In genomic region chr12:15863258-15863835, GRCh38 we compare ENCODE assay signal across 25 cellular contexts. TPM values are rescaled to one million over a fixed set of nuclear protein-coding genes. Genes with fewer than 3 reads are reported as not detected.
A peak's percentile ranks its signal among the peaks of the same experiment; 100 is the strongest.
DNase-seq lines count a peak whose midpoint lies in the region; ATAC-seq and TF ChIP-seq lines count a peak whose summit lies in the region.
"Had no signal": no experiment of that assay in that cellular context is flagged by ENCODE, and none has a peak within 500 bp of the region (broad histone marks: within the 10 kb centered on the region; RNA-seq: fewer than 3 reads in every experiment).

No MANE protein-coding gene starts in this region.

- no peak overlapping the region for H3K4me3 ChIP-seq in retinal pigment epithelial cell (ENCODE audit: low read length)
- H3K4me3 ChIP-seq: PC-9, SJSA1, tibial nerve had no signal

- H3K27me3 Mint-ChIP-seq in activated naive CD8-positive, alpha-beta T cell treated with anti-CD3 and anti-CD28 coated beads, Interleukin-2, amount 10 ng/mL, durations not matched to agents 7 days and 5 days = peaks cover 25% of the 10 kb centered on the region
- peaks cover 23% of the 10 kb centered on the region for H3K27me3 Mint-ChIP-seq in activated naive CD8-positive, alpha-beta T cell treated with anti-CD3 and anti-CD28 coated beads for 36 hours
- H3K27me3 Mint-ChIP-seq: dendritic cell treated with granulocyte-macrophage colony-stimulating factor and Interleukin-4, amounts not matched to agents 40 ng/mL and 50 ng/mL, for 4 days; stimulated activated naive B cell treated with anti-CD40 and anti-IgM and Interleukin-4, amounts not matched to agents 10 μg/mL and 1 μg/mL and 100 μg/mL, for 72 hours had no signal

- no peak for DNase-seq in activated naive CD8-positive, alpha-beta T cell treated with anti-CD3 and anti-CD28 coated beads, Interleukin-2, amount 10 ng/mL, durations not matched to agents 7 days and 5 days
- DNase-seq in activated naive CD8-positive, alpha-beta T cell treated with anti-CD3 and anti-CD28 coated beads for 36 hours = no peak
- DNase-seq in MV-4-11 (lab: John Stamatoyannopoulos, UW) = peak; percentile 2
- peak in 1 of 2 donors; percentile 21 for DNase-seq in foreskin keratinocyte
- DNase-seq in retinal pigment epithelial cell (ENCODE audit: low read depth) = peak; percentile 75
- DNase-seq in activated naive CD4-positive, alpha-beta T cell treated with anti-CD3 and anti-CD28 coated beads, Interleukin-2, amount 50 U/mL, for 72 hours (ENCODE audit: low spot score in 2 of 2) = no peak
- DNase-seq: activated CD8-positive, alpha-beta memory T cell treated with anti-CD3 and anti-CD28 coated beads for 24 hours; activated naive CD8-positive, alpha-beta T cell treated with anti-CD3 and anti-CD28 coated beads, Interleukin-2, amount 50 U/mL, for 24 hours; CD4-positive, CD25-positive, alpha-beta regulatory T cell; foreskin fibroblast; left cardiac atrium; NCI-H2081; NCI-H510A; nucleus accumbens; PC-9; stimulated activated CD4-positive, alpha-beta T cell treated with anti-CD3 and anti-CD28 coated beads, Interleukin-15, amount 100 ng/mL, for 24 hours; stimulated activated naive B cell treated with anti-CD40 and anti-IgM and Interleukin-4, amounts not matched to agents 10 μg/mL and 1 μg/mL and 100 μg/mL, for 72 hours had no signal

- no peak overlapping the region for H3K27ac ChIP-seq in foreskin keratinocyte
- H3K27ac ChIP-seq: PC-9, SJSA1, tibial nerve had no signal

- POLR2A ChIA-PET in activated naive CD8-positive, alpha-beta T cell treated with anti-CD3 and anti-CD28 coated beads, Interleukin-2, amount 10 ng/mL, durations not matched to agents 7 days and 5 days (lab: Charles Lee) = no interaction called here

- ATAC-seq in activated naive CD8-positive, alpha-beta T cell treated with anti-CD3 and anti-CD28 coated beads, Interleukin-2, amount 10 ng/mL, durations not matched to agents 7 days and 5 days (ENCODE audit: low read depth) = no peak
- ATAC-seq in foreskin keratinocyte (peak; percentile 52), GM21526 (IDR thresholded peaks at IDR 0.05; ENCODE audit: low FRiP score, unreplicated experiment) (no peak), HG02759 (IDR thresholded peaks at IDR 0.05; ENCODE audit: unreplicated experiment) (no peak)
- ATAC-seq in activated naive CD4-positive, alpha-beta T cell treated with anti-CD3 and anti-CD28 coated beads, Interleukin-2, amount 50 U/mL, for 72 hours = no peak
- ATAC-seq: activated CD4-positive, CD25-positive, alpha-beta regulatory T cell treated with anti-CD3 and anti-CD28 coated beads, Interleukin-2, amount 50 U/mL, for 24 hours; activated naive CD8-positive, alpha-beta T cell treated with anti-CD3 and anti-CD28 coated beads, Interleukin-2, amount 50 U/mL, for 24 hours; HCT116 had no signal

- no peaks in the 10 kb centered on the region for H3K9me3 Mint-ChIP-seq in activated naive CD8-positive, alpha-beta T cell treated with anti-CD3 and anti-CD28 coated beads, Interleukin-2, amount 10 ng/mL, durations not matched to agents 7 days and 5 days
- H3K9me3 Mint-ChIP-seq in activated naive CD8-positive, alpha-beta T cell treated with anti-CD3 and anti-CD28 coated beads for 36 hours = no peaks in the 10 kb centered on the region
- no peaks in the 10 kb centered on the region for H3K9me3 Mint-ChIP-seq in activated naive CD4-positive, alpha-beta T cell treated with anti-CD3 and anti-CD28 coated beads, Interleukin-2, amount 50 U/mL, for 72 hours
- H3K9me3 Mint-ChIP-seq: activated naive CD8-positive, alpha-beta T cell treated with anti-CD3 and anti-CD28 coated beads, Interleukin-2, amount 50 U/mL, for 24 hours; dendritic cell treated with granulocyte-macrophage colony-stimulating factor and Interleukin-4, amounts not matched to agents 40 ng/mL and 50 ng/mL, for 4 days; stimulated activated naive B cell treated with anti-CD40 and anti-IgM and Interleukin-4, amounts not matched to agents 10 μg/mL and 1 μg/mL and 100 μg/mL, for 72 hours; T-helper 2 cell treated with Interferon-gamma antibody and Interleukin-4, amounts not matched to agents 5 μg/mL and 100 μg/mL, for 36 hours had no signal

- H3K27ac Mint-ChIP-seq in activated naive CD8-positive, alpha-beta T cell treated with anti-CD3 and anti-CD28 coated beads, Interleukin-2, amount 10 ng/mL, durations not matched to agents 7 days and 5 days = no peak overlapping the region
- H3K27ac Mint-ChIP-seq in activated naive CD8-positive, alpha-beta T cell treated with anti-CD3 and anti-CD28 coated beads for 36 hours = no peak overlapping the region
- H3K27ac Mint-ChIP-seq in activated naive CD4-positive, alpha-beta T cell treated with anti-CD3 and anti-CD28 coated beads, Interleukin-2, amount 50 U/mL, for 72 hours = no peak overlapping the region
- H3K27ac Mint-ChIP-seq: activated naive CD8-positive, alpha-beta T cell treated with anti-CD3 and anti-CD28 coated beads, Interleukin-2, amount 50 U/mL, for 24 hours; CD4-positive, CD25-positive, alpha-beta regulatory T cell; dendritic cell treated with granulocyte-macrophage colony-stimulating factor and Interleukin-4, amounts not matched to agents 40 ng/mL and 50 ng/mL, for 4 days; T-helper 2 cell treated with Interferon-gamma antibody and Interleukin-4, amounts not matched to agents 5 μg/mL and 100 μg/mL, for 36 hours had no signal

- H3K4me1 ChIP-seq in foreskin keratinocyte = peaks cover 3% of the 10 kb centered on the region
- H3K4me1 ChIP-seq: tibial nerve had no signal

- H3K4me3 Mint-ChIP-seq in activated naive CD8-positive, alpha-beta T cell treated with anti-CD3 and anti-CD28 coated beads, Interleukin-2, amount 10 ng/mL, durations not matched to agents 7 days and 5 days = peak overlapping the region; percentile 57
- no peak overlapping the region for H3K4me3 Mint-ChIP-seq in activated naive CD8-positive, alpha-beta T cell treated with anti-CD3 and anti-CD28 coated beads for 36 hours
- H3K4me3 Mint-ChIP-seq: CD4-positive, CD25-positive, alpha-beta regulatory T cell had no signal

- H3K27me3 ChIP-seq in foreskin keratinocyte = peaks cover 4% of the 10 kb centered on the region
- H3K27me3 ChIP-seq: SJSA1, tibial nerve had no signal

- H3K36me3 Mint-ChIP-seq in activated naive CD8-positive, alpha-beta T cell treated with anti-CD3 and anti-CD28 coated beads, Interleukin-2, amount 10 ng/mL, durations not matched to agents 7 days and 5 days = no peaks in the 10 kb centered on the region
- H3K36me3 Mint-ChIP-seq in activated naive CD8-positive, alpha-beta T cell treated with anti-CD3 and anti-CD28 coated beads for 36 hours = no peaks in the 10 kb centered on the region
- H3K36me3 Mint-ChIP-seq in activated naive CD4-positive, alpha-beta T cell treated with anti-CD3 and anti-CD28 coated beads, Interleukin-2, amount 50 U/mL, for 72 hours = peaks cover 0 to 7% of the 10 kb centered on the region in 2 donors
- H3K36me3 Mint-ChIP-seq: CD4-positive, CD25-positive, alpha-beta regulatory T cell; stimulated activated naive B cell treated with anti-CD40 and anti-IgM and Interleukin-4, amounts not matched to agents 10 μg/mL and 1 μg/mL and 100 μg/mL, for 72 hours had no signal

- TF ChIP-seq CTCF in foreskin keratinocyte (conservative IDR thresholded peaks at IDR 0.05) = no peak
- TF ChIP-seq CTCF in retinal pigment epithelial cell (conservative IDR thresholded peaks at IDR 0.05; ENCODE audit: low read depth, low read length) = no peak

- H3K4me1 Mint-ChIP-seq in activated naive CD8-positive, alpha-beta T cell treated with anti-CD3 and anti-CD28 coated beads, Interleukin-2, amount 10 ng/mL, durations not matched to agents 7 days and 5 days = peaks cover 8% of the 10 kb centered on the region
- H3K4me1 Mint-ChIP-seq in activated naive CD8-positive, alpha-beta T cell treated with anti-CD3 and anti-CD28 coated beads for 36 hours = peaks cover 3% of the 10 kb centered on the region

RNA-seq across cellular contexts. Expression of gene STRAP, which starts 18.8 kb away (rescaled TPM):
- total RNA-seq in activated naive CD8-positive, alpha-beta T cell treated with anti-CD3 and anti-CD28 coated beads, Interleukin-2, amount 10 ng/mL, durations not matched to agents 7 days and 5 days = 10 to 100 TPM; 59.3 to 60.3 TPM
- total RNA-seq in activated naive CD8-positive, alpha-beta T cell treated with anti-CD3 and anti-CD28 coated beads for 36 hours = 100 to 1,000 TPM; 184 to 192 TPM
- 177 and 178 TPM in 2 replicates for total RNA-seq in foreskin keratinocyte
- polyA plus RNA-seq in foreskin keratinocyte = 164 and 177 TPM in 2 replicates
- total RNA-seq in activated naive CD4-positive, alpha-beta T cell treated with anti-CD3 and anti-CD28 coated beads, Interleukin-2, amount 50 U/mL, for 72 hours = 100 to 1,000 TPM; 107 to 136 TPM

RNA-seq across cellular contexts. Expression of gene DERA, which starts 47.8 kb away (rescaled TPM):
- total RNA-seq in activated naive CD8-positive, alpha-beta T cell treated with anti-CD3 and anti-CD28 coated beads, Interleukin-2, amount 10 ng/mL, durations not matched to agents 7 days and 5 days = 10 to 100 TPM; 22.5 to 23.4 TPM
- 10 to 100 TPM; 28.3 to 34.0 TPM for total RNA-seq in activated naive CD8-positive, alpha-beta T cell treated with anti-CD3 and anti-CD28 coated beads for 36 hours
- total RNA-seq in foreskin keratinocyte = 38.2 and 38.3 TPM in 2 replicates
- 26.7 and 30.9 TPM in 2 replicates for polyA plus RNA-seq in foreskin keratinocyte
- total RNA-seq in activated naive CD4-positive, alpha-beta T cell treated with anti-CD3 and anti-CD28 coated beads, Interleukin-2, amount 50 U/mL, for 72 hours = 10 to 100 TPM; 33.5 to 36.2 TPM

Comparison
In these comparisons a context has a peak if more than half of its experiments do, and no peak if none do; other contexts are left out.
1. DNase-seq: peak in MV-4-11 (single experiment) and retinal pigment epithelial cell (single experiment); none in activated naive CD8-positive, alpha-beta T cell treated with anti-CD3 and anti-CD28 coated beads, Interleukin-2, amount 10 ng/mL, durations not matched to agents 7 days and 5 days (single experiment), activated naive CD8-positive, alpha-beta T cell treated with anti-CD3 and anti-CD28 coated beads for 36 hours (single experiment) and activated naive CD4-positive, alpha-beta T cell treated with anti-CD3 and anti-CD28 coated beads, Interleukin-2, amount 50 U/mL, for 72 hours (0 of 2).